Comparison of ENCODE assay signal across 8 cellular contexts in genomic region chr16:85759631-85760419, GRCh38. TPM values are rescaled to one million over a fixed set of nuclear protein-coding genes. Genes with fewer than 3 reads are reported as not detected.
DNase-seq lines count a peak whose midpoint lies in the region; ATAC-seq and TF ChIP-seq lines count a peak whose summit lies in the region.

No MANE protein-coding gene starts in this region.

- no peak overlapping the region for H3K27ac ChIP-seq in right lobe of liver
- no peak overlapping the region for H3K27ac ChIP-seq in tibial nerve

- H3K4me3 Mint-ChIP-seq in activated CD8-positive, alpha-beta T cell treated with anti-CD3 and anti-CD28 coated beads for 36 hours: no peak overlapping the region

- 28% methylated on average over 10 of the region's 20 CpGs for WGBS in right lobe of liver (ENCODE audit: insufficient coverage, low coverage, low lambda C conversion rate, missing lambda C conversion rate)
- 56 to 63% methylated on average over 20 of the region's 20 CpGs for WGBS in tibial nerve, 2 donors

- intact Hi-C loops in activated CD8-positive, alpha-beta T cell treated with anti-CD3 and anti-CD28 coated beads for 36 hours (cut with micrococcal nuclease): no loop called here
- intact Hi-C loops in right lobe of liver (cut with DNase I): no loop called here

- no peaks in the 10 kb centered on the region for H3K4me1 ChIP-seq in right lobe of liver
- no peaks in the 10 kb centered on the region for H3K4me1 ChIP-seq in tibial nerve

- POLR2A ChIA-PET in activated CD8-positive, alpha-beta T cell treated with anti-CD3 and anti-CD28 coated beads for 36 hours (lab: Charles Lee): interaction anchor here (0.6 to 1.4 kb wide), 2 partner anchors 12 to 1726 kb away, joined by 3 read pairs; no protein-coding TSS in a partner anchor

- H3K9me3 ChIP-seq in right lobe of liver (no peaks in the 10 kb centered on the region), tibial nerve (no peaks in the 10 kb centered on the region)

- H3K4me3 ChIP-seq in right lobe of liver (no peak overlapping the region), tibial nerve (no peak overlapping the region)

- no peaks in the 10 kb centered on the region for H3K9me3 Mint-ChIP-seq in activated CD8-positive, alpha-beta T cell treated with anti-CD3 and anti-CD28 coated beads for 36 hours

- H3K27me3 ChIP-seq in right lobe of liver: no peaks in the 10 kb centered on the region
- peaks cover 0 to 26% of the 10 kb centered on the region in 2 donors for H3K27me3 ChIP-seq in tibial nerve

- peaks cover 22% of the 10 kb centered on the region for H3K27me3 Mint-ChIP-seq in activated CD8-positive, alpha-beta T cell treated with anti-CD3 and anti-CD28 coated beads for 36 hours

- TF ChIP-seq POLR2A in right lobe of liver (IDR thresholded peaks at IDR 0.05): no peak
- TF ChIP-seq POLR2A in tibial nerve (IDR thresholded peaks at IDR 0.05): no peak

- TF ChIP-seq CTCF in activated CD8-positive, alpha-beta T cell treated with anti-CD3 and anti-CD28 coated beads for 36 hours (IDR thresholded peaks at IDR 0.05): peak; percentile 57
- TF ChIP-seq CTCF in right lobe of liver (IDR thresholded peaks at IDR 0.05): peak; percentile 48 to 67 (median 62)
- peak in 1 of 5 experiments; percentile 26 for TF ChIP-seq CTCF in tibial nerve (IDR thresholded peaks at IDR 0.05)

- no peak for TF ChIP-seq EP300 in tibial nerve (IDR thresholded peaks at IDR 0.05)

- H3K27ac Mint-ChIP-seq in activated CD8-positive, alpha-beta T cell treated with anti-CD3 and anti-CD28 coated beads for 36 hours: no peak overlapping the region

- CTCF ChIA-PET in activated CD8-positive, alpha-beta T cell treated with anti-CD3 and anti-CD28 coated beads for 36 hours (lab: Charles Lee): interaction anchor here (0.7 to 1.8 kb wide), 13 partner anchors 13 to 264 kb away, joined by 3 to 4 read pairs (median 3); no protein-coding TSS in a partner anchor

- H3K36me3 Mint-ChIP-seq in activated CD8-positive, alpha-beta T cell treated with anti-CD3 and anti-CD28 coated beads for 36 hours (ENCODE audit: low read depth): no peaks in the 10 kb centered on the region

- H3K4me1 Mint-ChIP-seq in activated CD8-positive, alpha-beta T cell treated with anti-CD3 and anti-CD28 coated beads for 36 hours (ENCODE audit: low read depth): peaks cover 20% of the 10 kb centered on the region

- no peaks in the 10 kb centered on the region for H3K36me3 ChIP-seq in right lobe of liver
- H3K36me3 ChIP-seq in tibial nerve: no peaks in the 10 kb centered on the region

- DNase-seq in DMS53 (lab: John Stamatoyannopoulos, UW) (peak; percentile 69), KG1 (lab: John Stamatoyannopoulos, UW) (peak; percentile 10), right lobe of liver (peak; percentile 67 to 75 (median 72)), NCI-H1105 (lab: John Stamatoyannopoulos, UW) (no peak), NCI-H2227 (lab: John Stamatoyannopoulos, UW; ENCODE audit: unreplicated experiment) (no peak), tibial nerve (ENCODE audit: low spot score in 2 of 2) (no peak)
- peak; percentile 59 for DNase-seq in activated CD8-positive, alpha-beta T cell treated with anti-CD3 and anti-CD28 coated beads for 36 hours
- no peak for DNase-seq in activated effector memory CD4-positive, alpha-beta T cell treated with anti-CD3 and anti-CD28 coated beads, Interleukin-2, amount 50 U/mL, for 16 hours

- ATAC-seq in activated CD8-positive, alpha-beta T cell treated with anti-CD3 and anti-CD28 coated beads for 36 hours: peak; percentile 65
- peak; percentile 83 to 94 (median 86) for ATAC-seq in right lobe of liver

RNA-seq across cellular contexts. Expression of gene C16orf74, which starts 8.9 kb away (rescaled TPM):
- total RNA-seq in activated CD8-positive, alpha-beta T cell treated with anti-CD3 and anti-CD28 coated beads for 36 hours: 1 to 10 TPM; 1.1 to 1.4 TPM
- total RNA-seq in right lobe of liver (under 1 TPM in 4 of 6 experiments, not detected in 2; 0.31 to 0.98 (median 0.70) TPM), tibial nerve (1 to 10 TPM in 2 of 4 donors, not detected in 2; 1.5 to 2.5 TPM)

RNA-seq across cellular contexts. Expression of gene EMC8, which starts 39.5 kb away (rescaled TPM):
- total RNA-seq in activated CD8-positive, alpha-beta T cell treated with anti-CD3 and anti-CD28 coated beads for 36 hours: 10 to 100 TPM; 32.4 to 38.6 TPM
- total RNA-seq in right lobe of liver (10 to 100 TPM in 5 of 6 experiments, 1 to 10 TPM in 1; 9.2 to 22.4 (median 12.1) TPM), tibial nerve (10 to 100 TPM; 31.8 to 46.2 (median 35.4) TPM)

RNA-seq across cellular contexts. Expression of gene COX4I1, which starts 39.7 kb away (rescaled TPM):
- 100 to 1,000 TPM; 515 to 543 TPM for total RNA-seq in activated CD8-positive, alpha-beta T cell treated with anti-CD3 and anti-CD28 coated beads for 36 hours
- total RNA-seq in right lobe of liver (100 to 1,000 TPM; 247 to 417 (median 303) TPM), tibial nerve (100 to 1,000 TPM; 274 to 401 (median 323) TPM)

Comparison
In these comparisons a context has a peak if more than half of its experiments do, and no peak if none do; other contexts are left out.
1. DNase-seq: peak in DMS53 (single experiment), KG1 (single experiment), activated CD8-positive, alpha-beta T cell treated with anti-CD3 and anti-CD28 coated beads for 36 hours (single experiment) and right lobe of liver (3 of 3); none in NCI-H1105 (single experiment), NCI-H2227 (single experiment), tibial nerve (0 of 2) and activated effector memory CD4-positive, alpha-beta T cell treated with anti-CD3 and anti-CD28 coated beads, Interleukin-2, amount 50 U/mL, for 16 hours (single experiment).